In the genomic region with DNA sequence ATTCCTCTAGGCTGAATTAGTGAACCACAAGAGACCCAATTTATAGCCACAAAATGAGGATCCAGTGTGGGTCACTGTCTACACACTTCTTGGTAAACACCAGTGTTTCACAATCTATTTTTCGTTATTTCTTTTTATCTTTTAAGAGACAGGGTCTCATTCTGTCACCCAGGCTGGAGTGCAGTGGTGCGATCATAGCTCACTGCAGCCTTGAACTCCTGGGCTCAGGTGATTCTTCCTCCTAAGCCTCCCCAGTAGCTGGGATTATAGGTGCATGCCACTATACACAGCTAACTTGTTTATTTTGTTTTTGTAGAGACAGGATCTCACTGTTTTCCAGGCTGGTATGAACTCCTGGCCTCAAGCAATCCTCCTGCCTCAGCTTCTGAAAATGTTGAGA, we compare ENCODE assay signal across 1 cellular context.
A peak's percentile ranks its signal among the peaks of the same experiment; 100 is the strongest.
TF ChIP-seq lines count a peak whose summit lies in the region.

No MANE protein-coding gene starts in this region.

TF ChIP-seq in HepG2, 621 proteins besides CTCF, POLR2A, EP300 and RAD21 (continued from another document and continues in another):
- TF ChIP-seq IKZF5 (CRISPR knock-in tag; IDR thresholded peaks at IDR 0.05) (peak; percentile 49; the same call in 1 of the 2 replicates), ZNF563 (CRISPR knock-in tag; IDR thresholded peaks at IDR 0.05) (no peak), ZEB1 (IDR thresholded peaks at IDR 0.05; ENCODE audit: insufficient replicate concordance, low read depth) (no peak), ZBED4 (CRISPR knock-in tag; IDR thresholded peaks at IDR 0.05; ENCODE audit: borderline replicate concordance) (peak; percentile 54; the same call in 1 of the 2 replicates), ATF6 (CRISPR knock-in tag; conservative IDR thresholded peaks at IDR 0.05) (no peak), NR2F6 (IDR thresholded peaks at IDR 0.05) (peak; percentile 43), NR2F6 (CRISPR knock-in tag; IDR thresholded peaks at IDR 0.05) (peak; percentile 66), RFX5 (IDR thresholded peaks at IDR 0.05; ENCODE audit: low read depth, low read length) (no peak), ZBTB3 (CRISPR knock-in tag; IDR thresholded peaks at IDR 0.05; ENCODE audit: borderline replicate concordance, low read depth) (peak; percentile 80; the same call in 1 of the 2 replicates), DMAP1 (CRISPR knock-in tag; IDR thresholded peaks at IDR 0.05) (no peak), CBX2 (IDR thresholded peaks at IDR 0.05; ENCODE audit: low read depth, low read length) (no peak), CBX2 (CRISPR knock-in tag; IDR thresholded peaks at IDR 0.05; ENCODE audit: low read depth) (no peak), BRF2 (CRISPR knock-in tag; IDR thresholded peaks at IDR 0.05) (no peak), ZSCAN31 (CRISPR knock-in tag; IDR thresholded peaks at IDR 0.05; ENCODE audit: low read depth) (no peak), ZMYM2 (CRISPR knock-in tag; IDR thresholded peaks at IDR 0.05) (no peak), KMT2B (CRISPR knock-in tag; IDR thresholded peaks at IDR 0.05) (no peak; the same call in 1 of the 2 replicates), HNRNPLL (IDR thresholded peaks at IDR 0.05; ENCODE audit: low read depth, low read length, poor library complexity, severe bottlenecking) (no peak), ZNF678 (CRISPR knock-in tag; IDR thresholded peaks at IDR 0.05) (no peak), ZNF20 (CRISPR knock-in tag; IDR thresholded peaks at IDR 0.05) (no peak), DR1 (CRISPR knock-in tag; IDR thresholded peaks at IDR 0.05) (no peak), SRY (CRISPR knock-in tag; IDR thresholded peaks at IDR 0.05) (no peak), POLR2AphosphoS2 (IDR thresholded peaks at IDR 0.05; ENCODE audit: low read depth, low read length) (no peak), HOXD1 (CRISPR knock-in tag; IDR thresholded peaks at IDR 0.05) (no peak), DNMT3B (CRISPR knock-in tag; conservative IDR thresholded peaks at IDR 0.05) (no peak), MIXL1 (CRISPR knock-in tag; IDR thresholded peaks at IDR 0.05) (peak; percentile 76), ELF3 (CRISPR knock-in tag; IDR thresholded peaks at IDR 0.05) (peak; percentile 59; the same call in 1 of the 2 replicates), CHCHD3 (CRISPR knock-in tag; IDR thresholded peaks at IDR 0.05) (no peak), TARDBP (CRISPR knock-in tag; IDR thresholded peaks at IDR 0.05) (peak; percentile 25; the same call in 1 of the 2 replicates), SOX5 (CRISPR knock-in tag; IDR thresholded peaks at IDR 0.05; ENCODE audit: borderline replicate concordance) (peak; percentile 70), ZBTB44 (CRISPR knock-in tag; IDR thresholded peaks at IDR 0.05) (no peak), SOX6 (IDR thresholded peaks at IDR 0.05) (no peak), SOX6 (CRISPR knock-in tag; IDR thresholded peaks at IDR 0.05) (peak; percentile 86), NPAS2 (CRISPR knock-in tag; IDR thresholded peaks at IDR 0.05; ENCODE audit: borderline replicate concordance) (no peak), TGIF2 (CRISPR knock-in tag; IDR thresholded peaks at IDR 0.05) (no peak), ZNF574 (CRISPR knock-in tag; IDR thresholded peaks at IDR 0.05) (no peak), ZBTB14 (CRISPR knock-in tag; IDR thresholded peaks at IDR 0.05) (no peak), ZNF792 (CRISPR knock-in tag; IDR thresholded peaks at IDR 0.05) (0 out of 2 replicates have a peak, but pooled peaks have one; percentile 38), HDAC1 (CRISPR knock-in tag; IDR thresholded peaks at IDR 0.05) (peak; percentile 53), TSC22D2 (CRISPR knock-in tag; IDR thresholded peaks at IDR 0.05; ENCODE audit: borderline replicate concordance) (no peak)
- TF ChIP-seq, protein P1, sequence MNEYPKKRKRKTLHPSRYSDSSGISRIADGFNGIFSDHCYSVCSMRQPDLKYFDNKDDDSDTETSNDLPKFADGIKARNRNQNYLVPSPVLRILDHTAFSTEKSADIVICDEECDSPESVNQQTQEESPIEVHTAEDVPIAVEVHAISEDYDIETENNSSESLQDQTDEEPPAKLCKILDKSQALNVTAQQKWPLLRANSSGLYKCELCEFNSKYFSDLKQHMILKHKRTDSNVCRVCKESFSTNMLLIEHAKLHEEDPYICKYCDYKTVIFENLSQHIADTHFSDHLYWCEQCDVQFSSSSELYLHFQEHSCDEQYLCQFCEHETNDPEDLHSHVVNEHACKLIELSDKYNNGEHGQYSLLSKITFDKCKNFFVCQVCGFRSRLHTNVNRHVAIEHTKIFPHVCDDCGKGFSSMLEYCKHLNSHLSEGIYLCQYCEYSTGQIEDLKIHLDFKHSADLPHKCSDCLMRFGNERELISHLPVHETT (CRISPR knock-in tag; conservative IDR thresholded peaks at IDR 0.05): no peak
- TF ChIP-seq, protein P2, sequence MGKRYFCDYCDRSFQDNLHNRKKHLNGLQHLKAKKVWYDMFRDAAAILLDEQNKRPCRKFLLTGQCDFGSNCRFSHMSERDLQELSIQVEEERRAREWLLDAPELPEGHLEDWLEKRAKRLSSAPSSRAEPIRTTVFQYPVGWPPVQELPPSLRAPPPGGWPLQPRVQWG (CRISPR knock-in tag; IDR thresholded peaks at IDR 0.05; ENCODE audit: borderline replicate concordance, low read depth): no peak
- TF ChIP-seq, protein P3, sequence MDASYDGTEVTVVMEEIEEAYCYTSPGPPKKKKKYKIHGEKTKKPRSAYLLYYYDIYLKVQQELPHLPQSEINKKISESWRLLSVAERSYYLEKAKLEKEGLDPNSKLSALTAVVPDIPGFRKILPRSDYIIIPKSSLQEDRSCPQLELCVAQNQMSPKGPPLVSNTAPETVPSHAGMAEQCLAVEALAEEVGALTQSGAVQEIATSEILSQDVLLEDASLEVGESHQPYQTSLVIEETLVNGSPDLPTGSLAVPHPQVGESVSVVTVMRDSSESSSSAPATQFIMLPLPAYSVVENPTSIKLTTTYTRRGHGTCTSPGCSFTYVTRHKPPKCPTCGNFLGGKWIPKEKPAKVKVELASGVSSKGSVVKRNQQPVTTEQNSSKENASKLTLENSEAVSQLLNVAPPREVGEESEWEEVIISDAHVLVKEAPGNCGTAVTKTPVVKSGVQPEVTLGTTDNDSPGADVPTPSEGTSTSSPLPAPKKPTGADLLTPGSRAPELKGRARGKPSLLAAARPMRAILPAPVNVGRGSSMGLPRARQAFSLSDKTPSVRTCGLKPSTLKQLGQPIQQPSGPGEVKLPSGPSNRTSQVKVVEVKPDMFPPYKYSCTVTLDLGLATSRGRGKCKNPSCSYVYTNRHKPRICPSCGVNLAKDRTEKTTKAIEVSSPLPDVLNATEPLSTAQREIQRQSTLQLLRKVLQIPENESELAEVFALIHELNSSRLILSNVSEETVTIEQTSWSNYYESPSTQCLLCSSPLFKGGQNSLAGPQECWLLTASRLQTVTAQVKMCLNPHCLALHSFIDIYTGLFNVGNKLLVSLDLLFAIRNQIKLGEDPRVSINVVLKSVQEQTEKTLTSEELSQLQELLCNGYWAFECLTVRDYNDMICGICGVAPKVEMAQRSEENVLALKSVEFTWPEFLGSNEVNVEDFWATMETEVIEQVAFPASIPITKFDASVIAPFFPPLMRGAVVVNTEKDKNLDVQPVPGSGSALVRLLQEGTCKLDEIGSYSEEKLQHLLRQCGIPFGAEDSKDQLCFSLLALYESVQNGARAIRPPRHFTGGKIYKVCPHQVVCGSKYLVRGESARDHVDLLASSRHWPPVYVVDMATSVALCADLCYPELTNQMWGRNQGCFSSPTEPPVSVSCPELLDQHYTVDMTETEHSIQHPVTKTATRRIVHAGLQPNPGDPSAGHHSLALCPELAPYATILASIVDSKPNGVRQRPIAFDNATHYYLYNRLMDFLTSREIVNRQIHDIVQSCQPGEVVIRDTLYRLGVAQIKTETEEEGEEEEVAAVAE (CRISPR knock-in tag; IDR thresholded peaks at IDR 0.05; ENCODE audit: borderline replicate concordance): no peak
